ENCODE assay signal across 1 cellular context in genomic region chr17:54900457-54901229, GRCh38.
A peak's percentile ranks its signal among the peaks of the same experiment; 100 is the strongest.
TF ChIP-seq lines count a peak whose summit lies in the region.

Gene TOM1L1 (plus strand): TSS chr17:54900852. CDS start chr17:54900866, 14 bp downstream.

TF ChIP-seq in HepG2, 621 proteins besides CTCF, POLR2A, EP300 and RAD21 (continued from another document and continues in another):
- 0 out of 2 replicates have a peak, but pooled peaks have one; percentile 41 for TF ChIP-seq ZNF615 (CRISPR knock-in tag; IDR thresholded peaks at IDR 0.05; ENCODE audit: borderline replicate concordance)
- TF ChIP-seq KDM5A (IDR thresholded peaks at IDR 0.05; ENCODE audit: borderline replicate concordance, low read length): 0 out of 2 replicates have a peak, but pooled peaks have one; percentile 36
- no peak for TF ChIP-seq HCFC1 (IDR thresholded peaks at IDR 0.05; ENCODE audit: low read depth, low read length)
- TF ChIP-seq MTF1 (CRISPR knock-in tag; IDR thresholded peaks at IDR 0.05): no peak
- TF ChIP-seq ZNF18 (CRISPR knock-in tag; IDR thresholded peaks at IDR 0.05; ENCODE audit: insufficient replicate concordance): peak; percentile 9
- TF ChIP-seq, protein P1, sequence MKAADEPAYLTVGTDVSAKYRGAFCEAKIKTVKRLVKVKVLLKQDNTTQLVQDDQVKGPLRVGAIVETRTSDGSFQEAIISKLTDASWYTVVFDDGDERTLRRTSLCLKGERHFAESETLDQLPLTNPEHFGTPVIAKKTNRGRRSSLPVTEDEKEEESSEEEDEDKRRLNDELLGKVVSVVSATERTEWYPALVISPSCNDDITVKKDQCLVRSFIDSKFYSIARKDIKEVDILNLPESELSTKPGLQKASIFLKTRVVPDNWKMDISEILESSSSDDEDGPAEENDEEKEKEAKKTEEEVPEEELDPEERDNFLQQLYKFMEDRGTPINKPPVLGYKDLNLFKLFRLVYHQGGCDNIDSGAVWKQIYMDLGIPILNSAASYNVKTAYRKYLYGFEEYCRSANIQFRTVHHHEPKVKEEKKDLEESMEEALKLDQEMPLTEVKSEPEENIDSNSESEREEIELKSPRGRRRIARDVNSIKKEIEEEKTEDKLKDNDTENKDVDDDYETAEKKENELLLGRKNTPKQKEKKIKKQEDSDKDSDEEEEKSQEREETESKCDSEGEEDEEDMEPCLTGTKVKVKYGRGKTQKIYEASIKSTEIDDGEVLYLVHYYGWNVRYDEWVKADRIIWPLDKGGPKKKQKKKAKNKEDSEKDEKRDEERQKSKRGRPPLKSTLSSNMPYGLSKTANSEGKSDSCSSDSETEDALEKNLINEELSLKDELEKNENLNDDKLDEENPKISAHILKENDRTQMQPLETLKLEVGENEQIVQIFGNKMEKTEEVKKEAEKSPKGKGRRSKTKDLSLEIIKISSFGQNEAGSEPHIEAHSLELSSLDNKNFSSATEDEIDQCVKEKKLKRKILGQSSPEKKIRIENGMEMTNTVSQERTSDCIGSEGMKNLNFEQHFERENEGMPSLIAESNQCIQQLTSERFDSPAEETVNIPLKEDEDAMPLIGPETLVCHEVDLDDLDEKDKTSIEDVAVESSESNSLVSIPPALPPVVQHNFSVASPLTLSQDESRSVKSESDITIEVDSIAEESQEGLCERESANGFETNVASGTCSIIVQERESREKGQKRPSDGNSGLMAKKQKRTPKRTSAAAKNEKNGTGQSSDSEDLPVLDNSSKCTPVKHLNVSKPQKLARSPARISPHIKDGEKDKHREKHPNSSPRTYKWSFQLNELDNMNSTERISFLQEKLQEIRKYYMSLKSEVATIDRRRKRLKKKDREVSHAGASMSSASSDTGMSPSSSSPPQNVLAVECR (CRISPR knock-in tag; IDR thresholded peaks at IDR 0.05; ENCODE audit: borderline replicate concordance): peak; percentile 69; the same call in 1 of the 2 replicates
- TF ChIP-seq SOX13 (IDR thresholded peaks at IDR 0.05): 0 out of 2 replicates have a peak, but pooled peaks have one; percentile 15
- peak in 1 of 2 experiments; percentile 53; a peak in 1 of 4 replicates for TF ChIP-seq SOX13 (CRISPR knock-in tag; conservative IDR thresholded peaks at IDR 0.05 in 1 of 2, IDR thresholded peaks at IDR 0.05 in 1 of 2)
- peak; percentile 56; the same call in 1 of the 2 replicates for TF ChIP-seq ZNF563 (CRISPR knock-in tag; IDR thresholded peaks at IDR 0.05)
- TF ChIP-seq, protein P2, sequence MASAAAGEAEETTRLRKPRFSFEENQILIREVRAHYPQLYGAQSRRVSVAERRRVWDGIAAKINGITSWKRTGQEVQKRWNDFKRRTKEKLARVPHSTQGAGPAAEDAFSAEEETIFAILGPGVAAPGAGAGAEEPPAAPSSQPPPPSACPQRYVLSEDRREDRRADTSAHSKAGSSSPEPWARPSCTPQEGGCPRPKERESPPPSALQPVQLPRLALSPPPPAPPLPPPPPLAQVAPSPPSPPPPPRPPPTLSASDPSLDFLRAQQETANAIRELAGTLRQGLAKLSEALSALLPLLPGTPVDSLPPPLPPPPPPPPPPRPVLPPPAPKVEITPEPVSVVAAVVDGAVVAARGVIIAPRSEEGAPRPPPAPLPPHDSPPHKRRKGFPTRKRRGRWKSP (CRISPR knock-in tag; IDR thresholded peaks at IDR 0.05): peak; percentile 98
- peak; percentile 82 for TF ChIP-seq BORCS8-MEF2B (CRISPR knock-in tag; IDR thresholded peaks at IDR 0.05)
- TF ChIP-seq ARNT2 (CRISPR knock-in tag; IDR thresholded peaks at IDR 0.05; ENCODE audit: low read depth): peak; percentile 80
- no peak for TF ChIP-seq ERF (CRISPR knock-in tag; IDR thresholded peaks at IDR 0.05)
- peak; percentile 91; the same call in 1 of the 2 replicates for TF ChIP-seq ZNF891 (CRISPR knock-in tag; IDR thresholded peaks at IDR 0.05)
- TF ChIP-seq, protein P3, sequence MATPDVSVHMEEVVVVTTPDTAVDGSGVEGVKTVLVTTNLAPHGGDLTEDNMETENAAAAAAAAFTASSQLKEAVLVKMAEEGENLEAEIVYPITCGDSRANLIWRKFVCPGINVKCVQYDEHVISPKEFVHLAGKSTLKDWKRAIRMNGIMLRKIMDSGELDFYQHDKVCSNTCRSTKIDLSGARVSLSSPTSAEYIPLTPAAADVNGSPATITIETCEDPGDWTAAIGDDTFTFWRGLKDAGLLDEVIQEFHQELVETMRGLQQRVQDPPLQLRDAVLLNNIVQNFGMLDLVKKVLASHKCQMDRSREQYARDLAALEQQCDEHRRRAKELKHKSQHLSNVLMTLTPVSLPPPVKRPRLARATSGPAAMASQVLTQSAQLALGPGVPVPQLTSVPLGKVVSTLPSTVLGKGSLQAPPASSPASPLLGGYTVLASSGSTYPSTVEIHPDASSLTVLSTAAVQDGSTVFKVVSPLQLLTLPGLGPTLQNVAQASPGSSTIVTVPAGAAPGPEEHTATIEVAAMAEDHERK (CRISPR knock-in tag; IDR thresholded peaks at IDR 0.05; ENCODE audit: low read depth): peak; percentile 63
- TF ChIP-seq NFAT5 (CRISPR knock-in tag; IDR thresholded peaks at IDR 0.05): no peak
- peak; percentile 70 for TF ChIP-seq THAP11 (CRISPR knock-in tag; IDR thresholded peaks at IDR 0.05)
- TF ChIP-seq ZNF281 (CRISPR knock-in tag; IDR thresholded peaks at IDR 0.05; ENCODE audit: borderline replicate concordance): peak; percentile 54; the same call in 1 of the 2 replicates
- TF ChIP-seq SYNCRIP (IDR thresholded peaks at IDR 0.05; ENCODE audit: insufficient read depth, low read depth, low read length): no peak
- TF ChIP-seq, protein P4, sequence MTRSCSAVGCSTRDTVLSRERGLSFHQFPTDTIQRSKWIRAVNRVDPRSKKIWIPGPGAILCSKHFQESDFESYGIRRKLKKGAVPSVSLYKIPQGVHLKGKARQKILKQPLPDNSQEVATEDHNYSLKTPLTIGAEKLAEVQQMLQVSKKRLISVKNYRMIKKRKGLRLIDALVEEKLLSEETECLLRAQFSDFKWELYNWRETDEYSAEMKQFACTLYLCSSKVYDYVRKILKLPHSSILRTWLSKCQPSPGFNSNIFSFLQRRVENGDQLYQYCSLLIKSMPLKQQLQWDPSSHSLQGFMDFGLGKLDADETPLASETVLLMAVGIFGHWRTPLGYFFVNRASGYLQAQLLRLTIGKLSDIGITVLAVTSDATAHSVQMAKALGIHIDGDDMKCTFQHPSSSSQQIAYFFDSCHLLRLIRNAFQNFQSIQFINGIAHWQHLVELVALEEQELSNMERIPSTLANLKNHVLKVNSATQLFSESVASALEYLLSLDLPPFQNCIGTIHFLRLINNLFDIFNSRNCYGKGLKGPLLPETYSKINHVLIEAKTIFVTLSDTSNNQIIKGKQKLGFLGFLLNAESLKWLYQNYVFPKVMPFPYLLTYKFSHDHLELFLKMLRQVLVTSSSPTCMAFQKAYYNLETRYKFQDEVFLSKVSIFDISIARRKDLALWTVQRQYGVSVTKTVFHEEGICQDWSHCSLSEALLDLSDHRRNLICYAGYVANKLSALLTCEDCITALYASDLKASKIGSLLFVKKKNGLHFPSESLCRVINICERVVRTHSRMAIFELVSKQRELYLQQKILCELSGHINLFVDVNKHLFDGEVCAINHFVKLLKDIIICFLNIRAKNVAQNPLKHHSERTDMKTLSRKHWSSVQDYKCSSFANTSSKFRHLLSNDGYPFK (CRISPR knock-in tag; IDR thresholded peaks at IDR 0.05; ENCODE audit: borderline replicate concordance): peak; percentile 48; the same call in 1 of the 2 replicates
- TF ChIP-seq ETV6 (CRISPR knock-in tag; conservative IDR thresholded peaks at IDR 0.05): no peak
- no peak; the same call in 1 of the 2 replicates for TF ChIP-seq ZNF44 (CRISPR knock-in tag; IDR thresholded peaks at IDR 0.05)
- no peak for TF ChIP-seq ZNF557 (CRISPR knock-in tag; IDR thresholded peaks at IDR 0.05)
- TF ChIP-seq HIVEP1 (CRISPR knock-in tag; IDR thresholded peaks at IDR 0.05): 0 out of 2 replicates have a peak, but pooled peaks have one; percentile 7
- 0 out of 2 replicates have a peak, but pooled peaks have one; percentile 51 for TF ChIP-seq KMT2A (CRISPR knock-in tag; IDR thresholded peaks at IDR 0.05)
- no peak for TF ChIP-seq ZNF282 (IDR thresholded peaks at IDR 0.05; ENCODE audit: partially characterized antibody)
- no peak for TF ChIP-seq ZNF598 (CRISPR knock-in tag; IDR thresholded peaks at IDR 0.05; ENCODE audit: borderline replicate concordance)
- TF ChIP-seq TARDBP (CRISPR knock-in tag; IDR thresholded peaks at IDR 0.05): peak; percentile 93
- TF ChIP-seq GABPB1 (CRISPR knock-in tag; IDR thresholded peaks at IDR 0.05): peak; percentile 74
- peak; percentile 97 for TF ChIP-seq ZBTB1 (CRISPR knock-in tag; IDR thresholded peaks at IDR 0.05; ENCODE audit: borderline replicate concordance)
- TF ChIP-seq, protein P5, sequence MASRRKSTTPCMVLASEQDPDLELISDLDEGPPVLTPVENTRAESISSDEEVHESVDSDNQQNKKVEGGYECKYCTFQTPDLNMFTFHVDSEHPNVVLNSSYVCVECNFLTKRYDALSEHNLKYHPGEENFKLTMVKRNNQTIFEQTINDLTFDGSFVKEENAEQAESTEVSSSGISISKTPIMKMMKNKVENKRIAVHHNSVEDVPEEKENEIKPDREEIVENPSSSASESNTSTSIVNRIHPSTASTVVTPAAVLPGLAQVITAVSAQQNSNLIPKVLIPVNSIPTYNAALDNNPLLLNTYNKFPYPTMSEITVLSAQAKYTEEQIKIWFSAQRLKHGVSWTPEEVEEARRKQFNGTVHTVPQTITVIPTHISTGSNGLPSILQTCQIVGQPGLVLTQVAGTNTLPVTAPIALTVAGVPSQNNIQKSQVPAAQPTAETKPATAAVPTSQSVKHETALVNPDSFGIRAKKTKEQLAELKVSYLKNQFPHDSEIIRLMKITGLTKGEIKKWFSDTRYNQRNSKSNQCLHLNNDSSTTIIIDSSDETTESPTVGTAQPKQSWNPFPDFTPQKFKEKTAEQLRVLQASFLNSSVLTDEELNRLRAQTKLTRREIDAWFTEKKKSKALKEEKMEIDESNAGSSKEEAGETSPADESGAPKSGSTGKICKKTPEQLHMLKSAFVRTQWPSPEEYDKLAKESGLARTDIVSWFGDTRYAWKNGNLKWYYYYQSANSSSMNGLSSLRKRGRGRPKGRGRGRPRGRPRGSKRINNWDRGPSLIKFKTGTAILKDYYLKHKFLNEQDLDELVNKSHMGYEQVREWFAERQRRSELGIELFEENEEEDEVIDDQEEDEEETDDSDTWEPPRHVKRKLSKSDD (CRISPR knock-in tag; IDR thresholded peaks at IDR 0.05; ENCODE audit: low read depth): 0 out of 2 replicates have a peak, but pooled peaks have one; percentile 56
- TF ChIP-seq ZKSCAN1 (IDR thresholded peaks at IDR 0.05; ENCODE audit: low read length): no peak
- peak; percentile 76 for TF ChIP-seq MXD4 (CRISPR knock-in tag; IDR thresholded peaks at IDR 0.05)
- 0 out of 2 replicates have a peak, but pooled peaks have one; percentile 49 for TF ChIP-seq GZF1 (CRISPR knock-in tag; IDR thresholded peaks at IDR 0.05)
- peak; percentile 79 for TF ChIP-seq POLR2G (IDR thresholded peaks at IDR 0.05; ENCODE audit: low read depth, low read length)
